ENCODE assay signal across 8 cellular contexts in genomic region chr12:72264548-72265175, GRCh38. TPM values are rescaled to one million over a fixed set of nuclear protein-coding genes. Genes with fewer than 3 reads are reported as not detected.
DNase-seq lines count a peak whose midpoint lies in the region; TF ChIP-seq lines count a peak whose summit lies in the region.

No MANE protein-coding gene starts in this region.

- DNase-seq in ELR (ENCODE audit: low read depth) (peak; percentile 63), Kasumi-1 (lab: John Stamatoyannopoulos, UW) (peak; percentile 16 to 55), astrocyte of the spinal cord (ENCODE audit: low read depth, low spot score) (peak; percentile 57), myocyte (ENCODE audit: low read depth) (peak; percentile 5), NCI-H187 (lab: John Stamatoyannopoulos, UW) (no peak), mesenteric fat pad (ENCODE audit: low spot score) (no peak), HuH-7.5 (ENCODE audit: low spot score) (no peak)
- no peak for DNase-seq in stimulated activated CD4-positive, alpha-beta T cell treated with anti-CD3 and anti-CD28 coated beads, Interleukin-2, amount 100 ng/mL, for 24 hours

- H3K4me3 ChIP-seq in astrocyte of the spinal cord (ENCODE audit: low read depth, low read length) = no peak overlapping the region

- in situ Hi-C loops in astrocyte of the spinal cord (cut with HindIII; ENCODE audit: low sequenced_read_pairs) = no loop called here

- TF ChIP-seq CTCF in astrocyte of the spinal cord (IDR thresholded peaks at IDR 0.05; ENCODE audit: low read depth, low read length) = peak; percentile 64

RNA-seq across cellular contexts. Expression of gene TRHDE, which starts 7.5 kb away (rescaled TPM):
- not detected in 2 replicates for total RNA-seq in myocyte
- not detected for polyA plus RNA-seq in myocyte (2012)
- 14.5 TPM for total RNA-seq in mesenteric fat pad

Comparison
In these comparisons a context has a peak if more than half of its experiments do, and no peak if none do; other contexts are left out.
1. DNase-seq: peak in ELR (single experiment), Kasumi-1 (2 of 2), astrocyte of the spinal cord (single experiment) and myocyte (single experiment); none in NCI-H187 (0 of 2), stimulated activated CD4-positive, alpha-beta T cell treated with anti-CD3 and anti-CD28 coated beads, Interleukin-2, amount 100 ng/mL, for 24 hours (0 of 2), mesenteric fat pad (single experiment) and HuH-7.5 (single experiment).
2. RNA of gene TRHDE, which starts 7.5 kb away (total RNA-seq): 14.5 TPM in mesenteric fat pad (single experiment); not detected in myocyte; every median in the first group is over 10 times any median in the second.